8 cellular contexts compared by ENCODE assay signal in genomic region chr10:110273474-110273873, GRCh38. TPM values are rescaled to one million over a fixed set of nuclear protein-coding genes. Genes with fewer than 3 reads are reported as not detected.
A peak's percentile ranks its signal among the peaks of the same experiment; 100 is the strongest.
DNase-seq lines count a peak whose midpoint lies in the region; ATAC-seq, FAIRE-seq and TF ChIP-seq lines count a peak whose summit lies in the region.

No MANE protein-coding gene starts in this region.

- peak overlapping the region; percentile 84 to 90 for H3K27ac ChIP-seq in ascending aorta
- H3K27ac ChIP-seq in left lung = no peak overlapping the region
- peak overlapping the region in 1 of 5 donors; percentile 54 for H3K27ac ChIP-seq in stomach

- 40 to 58% (median 47%) methylated on average over 4 of the region's 4 CpGs for WGBS in stomach, 5 donors

- no peaks in the 10 kb centered on the region for H3K9me3 ChIP-seq in MG63
- no peaks in the 10 kb centered on the region for H3K9me3 ChIP-seq in ascending aorta
- H3K9me3 ChIP-seq in left lung = no peaks in the 10 kb centered on the region
- H3K9me3 ChIP-seq in stomach = no peaks in the 10 kb centered on the region

- ATAC-seq in left lung (peak; percentile 68), HG02973 (IDR thresholded peaks at IDR 0.05; ENCODE audit: unreplicated experiment) (no peak)

- no peaks in the 10 kb centered on the region for H3K27me3 ChIP-seq in MG63
- H3K27me3 ChIP-seq in ascending aorta = no peaks in the 10 kb centered on the region
- no peaks in the 10 kb centered on the region for H3K27me3 ChIP-seq in left lung
- H3K27me3 ChIP-seq in stomach = no peaks in the 10 kb centered on the region

- H3K4me1 ChIP-seq in ascending aorta = peaks cover 15 to 88% of the 10 kb centered on the region in 2 donors
- H3K4me1 ChIP-seq in left lung = peaks cover 11 to 31% of the 10 kb centered on the region in 2 donors
- peaks cover 7 to 56% (median 33%) of the 10 kb centered on the region in 4 donors for H3K4me1 ChIP-seq in stomach

- TF ChIP-seq EP300 in stomach (IDR thresholded peaks at IDR 0.05) = no peak

- DNase-seq in GM10266 (ENCODE audit: extremely low spot score) = peak; percentile 10
- DNase-seq in MG63 = peak; percentile 69
- DNase-seq in ascending aorta (ENCODE audit: low spot score in 2 of 2) = peak; percentile 60 to 90
- DNase-seq in left lung = peak in 1 of 2 donors; percentile 77
- DNase-seq in stomach = peak; percentile 74
- DNase-seq in DMS53 treated with DMSO at 0.1 percent for 48 hours (lab: John Stamatoyannopoulos, UW; ENCODE audit: unreplicated experiment) = no peak
- no peak for DNase-seq in urothelium cell line (ENCODE audit: low spot score)

- H3K4me3 ChIP-seq in MG63 = no peak overlapping the region
- no peak overlapping the region for H3K4me3 ChIP-seq in ascending aorta
- no peak overlapping the region for H3K4me3 ChIP-seq in left lung
- no peak overlapping the region for H3K4me3 ChIP-seq in stomach

- no peak for FAIRE-seq in urothelium cell line (lab: Jason Lieb, UNC)

- TF ChIP-seq CTCF in GM10266 (IDR thresholded peaks at IDR 0.05; ENCODE audit: control insufficient read depth, insufficient read depth, low read depth, missing control alignments) (no peak), ascending aorta (IDR thresholded peaks at IDR 0.05) (no peak), left lung (IDR thresholded peaks at IDR 0.05) (no peak), stomach (IDR thresholded peaks at IDR 0.05) (no peak)

- intact Hi-C loops in ascending aorta (cut with DNase I) (no loop called here), left lung (cut with DNase I) (loop anchor here in 1 of 2 donors (10.0 kb wide), 1 partner anchor 49 kb away; no protein-coding TSS in a partner anchor), stomach (cut with DNase I; ENCODE audit: low total_unique reads) (loop anchor here (10.0 kb wide), 1 partner anchor 389 kb away; no protein-coding TSS in a partner anchor)

- no peak for TF ChIP-seq POLR2A in stomach (IDR thresholded peaks at IDR 0.05)

- H3K36me3 ChIP-seq in MG63 (no peaks in the 10 kb centered on the region), ascending aorta (no peaks in the 10 kb centered on the region), left lung (no peaks in the 10 kb centered on the region), stomach (no peaks in the 10 kb centered on the region)

RNA-seq across cellular contexts. Expression of gene SMNDC1, which starts 31.2 kb away (rescaled TPM):
- total RNA-seq in MG63 (2014; rRNA removed; shearing (Covaris generic); ENCODE audit: low replicate concordance) = 5.1 and 14.6 TPM in 2 replicates
- total RNA-seq in ascending aorta (6.9 TPM), left lung (10 to 100 TPM; 24.2 to 26.2 TPM), stomach (10 to 100 TPM in 3 of 5 donors, 1 to 10 TPM in 2; 7.8 to 31.6 (median 29.0) TPM)
- 10 to 100 TPM in 1 of 3 donors, 1 to 10 TPM in 2; 7.7 to 21.7 (median 8.7) TPM for polyA plus RNA-seq in stomach

Comparison
In these comparisons a context has a peak if more than half of its experiments do, and no peak if none do; other contexts are left out.
1. DNase-seq: peak in GM10266 (single experiment), MG63 (single experiment), ascending aorta (2 of 2) and stomach (single experiment); none in DMS53 treated with DMSO at 0.1 percent for 48 hours (single experiment) and urothelium cell line (single experiment).
2. H3K27ac ChIP-seq: peak in ascending aorta (2 of 2); none in left lung (0 of 2).